13 cellular contexts compared by ENCODE assay signal in the genomic region with DNA sequence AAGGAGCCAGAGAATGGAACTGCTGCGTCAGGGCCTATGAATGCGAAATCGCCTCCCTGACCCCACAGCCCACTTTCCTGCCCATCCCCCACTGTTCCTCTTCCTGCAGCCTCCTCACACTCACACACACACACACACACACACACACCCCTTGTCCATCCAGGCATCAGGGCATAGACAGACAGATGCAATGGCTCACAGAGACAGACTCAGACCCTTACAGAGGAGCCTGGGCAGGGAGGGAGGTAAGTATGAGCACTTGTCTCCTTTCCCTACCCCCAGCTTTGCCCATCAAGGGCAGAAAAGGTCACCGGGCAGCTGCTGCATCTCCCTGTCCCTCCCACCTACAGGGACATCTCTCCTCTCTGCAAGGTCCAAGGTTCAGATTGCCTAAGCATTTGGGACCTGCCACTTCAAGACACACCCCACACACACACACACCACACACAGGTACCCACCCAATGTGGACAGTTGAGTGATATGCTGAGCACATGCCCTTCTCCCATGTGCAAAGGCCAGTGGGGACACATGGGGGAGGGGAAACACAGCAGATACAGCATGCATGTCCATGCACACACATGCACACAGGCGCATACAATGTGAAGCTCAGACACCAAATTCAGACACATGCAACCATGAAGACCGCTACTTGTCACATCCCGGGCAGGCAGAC. TPM values are rescaled to one million over a fixed set of nuclear protein-coding genes. Genes with fewer than 3 reads are reported as not detected.
DNase-seq lines count a peak whose midpoint lies in the region; TF ChIP-seq lines count a peak whose summit lies in the region.
"Had no signal": no experiment of that assay in that cellular context is flagged by ENCODE, and none has a peak within 500 bp of the region (broad histone marks: within the 10 kb centered on the region; RNA-seq: fewer than 3 reads in every experiment).

No MANE protein-coding gene starts in this region.

- no peak for TF ChIP-seq CTCF in glutamatergic neuron (IDR thresholded peaks at IDR 0.05; ENCODE audit: partially characterized antibody, unreplicated experiment)
- TF ChIP-seq CTCF in neural cell (IDR thresholded peaks at IDR 0.05; ENCODE audit: poor library complexity, severe bottlenecking): no peak

- H3K79me2 ChIP-seq in neural cell (replicated peaks; ENCODE audit: insufficient read depth, low read length): peaks cover 26% of the 10 kb centered on the region

- H3K9me3 Mint-ChIP-seq in CD4-positive, alpha-beta memory T cell: no peaks in the 10 kb centered on the region
- peaks cover 11% of the 10 kb centered on the region for H3K9me3 Mint-ChIP-seq in glutamatergic neuron (ENCODE audit: unreplicated experiment)

- no peaks in the 10 kb centered on the region for H3K9me3 ChIP-seq in CD4-positive, alpha-beta memory T cell (ENCODE audit: control insufficient read depth in 1 of 2, low read length in 2 of 2)
- H3K9me3 ChIP-seq in neural cell (ENCODE audit: low read length): no peaks in the 10 kb centered on the region
- H3K9me3 ChIP-seq: transverse colon had no signal

- POLR2A ChIA-PET in CD4-positive, alpha-beta memory T cell (lab: Charles Lee; ENCODE audit: partially characterized antibody): interaction anchor here (0.6 to 4.8 kb wide), 4 partner anchors 17 to 599 kb away, joined by 4 to 20 read pairs (median 6); a partner anchor contains a TSS

- H3K27me3 ChIP-seq in CD4-positive, alpha-beta memory T cell (ENCODE audit: insufficient read depth, low read length): peaks cover 11% of the 10 kb centered on the region
- H3K27me3 ChIP-seq in neural cell (ENCODE audit: insufficient read depth, low read depth, low read length): no peaks in the 10 kb centered on the region

- peaks cover 16 to 26% of the 10 kb centered on the region in 2 donors for H3K36me3 Mint-ChIP-seq in CD4-positive, alpha-beta memory T cell
- no peaks in the 10 kb centered on the region for H3K36me3 Mint-ChIP-seq in glutamatergic neuron (ENCODE audit: unreplicated experiment)

- no peaks in the 10 kb centered on the region for H3K9me2 ChIP-seq in neural cell (ENCODE audit: insufficient read depth, low read length)

- H3K36me3 ChIP-seq in CD4-positive, alpha-beta memory T cell (ENCODE audit: insufficient read depth, low read length): peaks cover 20% of the 10 kb centered on the region
- no peaks in the 10 kb centered on the region for H3K36me3 ChIP-seq in neural cell (ENCODE audit: insufficient read depth, low read length)
- H3K36me3 ChIP-seq: transverse colon had no signal

- peak overlapping the region in 4 of 8 donors; percentile 21 to 61 (median 46) for H3K4me3 Mint-ChIP-seq in CD4-positive, alpha-beta memory T cell
- peak overlapping the region; percentile 62 for H3K4me3 Mint-ChIP-seq in glutamatergic neuron (ENCODE audit: unreplicated experiment)

- no peak for TF ChIP-seq EP300 in neural cell (conservative IDR thresholded peaks at IDR 0.05; ENCODE audit: poor library complexity, severe bottlenecking)

- no peak for DNase-seq in CD4-positive, alpha-beta memory T cell
- peak; percentile 66 for DNase-seq in HuH-7.5 (ENCODE audit: low spot score)
- no peak for DNase-seq in glutamatergic neuron
- no peak for DNase-seq in stimulated activated CD8-positive, alpha-beta memory T cell treated with anti-CD3 and anti-CD28 coated beads, Interleukin-4, amount 100 ng/mL, for 48 hours
- DNase-seq in SHP77 treated with DMSO at 0.1 percent for 48 hours (lab: John Stamatoyannopoulos, UW): no peak
- DNase-seq in NCI-H1694 treated with DMSO at 0.1 percent for 48 hours (lab: John Stamatoyannopoulos, UW): no peak
- DNase-seq: DMS79; NCI-H187; NCI-H510A; stimulated activated CD4-positive, alpha-beta T cell treated with anti-CD3 and anti-CD28 coated beads, Interleukin-1b, Interleukin-23, amount 100 ng/mL, for 48 hours; SW 1271; transverse colon had no signal

- H3K4me3 ChIP-seq in CD4-positive, alpha-beta memory T cell (ENCODE audit: low read length in 2 of 2): no peak overlapping the region
- peak overlapping the region; percentile 49 for H3K4me3 ChIP-seq in neural cell (ENCODE audit: low read length)
- H3K4me3 ChIP-seq: transverse colon had no signal

- intact Hi-C loops in CD4-positive, alpha-beta memory T cell (cut with micrococcal nuclease): no loop called here

- peaks cover 11 to 30% (median 15%) of the 10 kb centered on the region in 4 donors for H3K4me1 Mint-ChIP-seq in CD4-positive, alpha-beta memory T cell
- peaks cover 26% of the 10 kb centered on the region for H3K4me1 Mint-ChIP-seq in glutamatergic neuron (ENCODE audit: low read depth, unreplicated experiment)

- no peaks in the 10 kb centered on the region for H3F3A ChIP-seq in neural cell (ENCODE audit: insufficient read depth, low read length, poor library complexity, severe bottlenecking)

- peak overlapping the region; percentile 41 to 95 (median 70) for H3K27ac Mint-ChIP-seq in CD4-positive, alpha-beta memory T cell
- peak overlapping the region; percentile 73 for H3K27ac Mint-ChIP-seq in glutamatergic neuron (ENCODE audit: unreplicated experiment)

- CTCF ChIA-PET in CD4-positive, alpha-beta memory T cell (lab: Charles Lee; ENCODE audit: partially characterized antibody): interaction anchor here (2.6 kb wide), 1 partner anchor 36 kb away, joined by 10 read pairs; no protein-coding TSS in a partner anchor

- H3K27me3 Mint-ChIP-seq in CD4-positive, alpha-beta memory T cell: peaks cover 11 to 12% of the 10 kb centered on the region in 2 donors
- peaks cover 26% of the 10 kb centered on the region for H3K27me3 Mint-ChIP-seq in glutamatergic neuron (ENCODE audit: unreplicated experiment)

- peak overlapping the region; percentile 46 for H3K4me2 ChIP-seq in neural cell (ENCODE audit: low read length)

- H2AFZ ChIP-seq in neural cell (ENCODE audit: low read depth, low read length): peak overlapping the region; percentile 24

- TF ChIP-seq RAD21 in neural cell (conservative IDR thresholded peaks at IDR 0.05): no peak

- H3K4me1 ChIP-seq in CD4-positive, alpha-beta memory T cell (ENCODE audit: insufficient read depth, low read length): peaks cover 8% of the 10 kb centered on the region

- no peak overlapping the region for H3K27ac ChIP-seq in CD4-positive, alpha-beta memory T cell (ENCODE audit: low read depth, low read length)
- peak overlapping the region; percentile 43 for H3K27ac ChIP-seq in neural cell (ENCODE audit: low read length)
- H3K27ac ChIP-seq: transverse colon had no signal

- peak overlapping the region; percentile 43 for H3K9ac ChIP-seq in neural cell (ENCODE audit: low read length)

- peaks cover 3% of the 10 kb centered on the region for H4K20me1 ChIP-seq in neural cell (ENCODE audit: insufficient read depth)

TF ChIP-seq in neural cell, 6 proteins besides CTCF, POLR2A, EP300 and RAD21:
- TF ChIP-seq MXI1 (conservative IDR thresholded peaks at IDR 0.05; ENCODE audit: poor library complexity, severe bottlenecking) (peak; percentile 60), EZH2 (IDR thresholded peaks at IDR 0.05; ENCODE audit: borderline replicate concordance, insufficient read depth, low read length, poor library complexity, severe bottlenecking) (no peak)

RNA-seq across cellular contexts. Expression of a gene that starts 2.0 kb away (rescaled TPM):
- under 1 TPM in 1 of 2 experiments, not detected in 1; 0.30 TPM for total RNA-seq in CD4-positive, alpha-beta memory T cell
- polyA plus RNA-seq in CD4-positive, alpha-beta memory T cell: not detected
- total RNA-seq in glutamatergic neuron (ENCODE audit: unreplicated experiment): 50.4 TPM
- polyA plus RNA-seq in neural cell: 68.0 and 99.8 TPM in 2 replicates
- polyA minus RNA-seq in neural cell: 279 and 325 TPM in 2 replicates

RNA-seq across cellular contexts. Expression of a gene that starts 18.9 kb away (rescaled TPM):
- 100 to 1,000 TPM; 440 to 463 TPM for total RNA-seq in CD4-positive, alpha-beta memory T cell
- 100 to 1,000 TPM; 177 to 208 TPM for polyA plus RNA-seq in CD4-positive, alpha-beta memory T cell
- 2.9 TPM for total RNA-seq in glutamatergic neuron (ENCODE audit: unreplicated experiment)
- 4.5 and 13.9 TPM in 2 replicates for polyA plus RNA-seq in neural cell
- polyA minus RNA-seq in neural cell: 2.9 and 4.4 TPM in 2 replicates

RNA-seq across cellular contexts. Expression of a gene that starts 34.8 kb away (rescaled TPM):
- 10 to 100 TPM; 10.7 to 11.3 TPM for total RNA-seq in CD4-positive, alpha-beta memory T cell
- under 1 TPM in 1 of 2 donors, not detected in 1; 0.38 TPM for polyA plus RNA-seq in CD4-positive, alpha-beta memory T cell
- total RNA-seq in glutamatergic neuron (ENCODE audit: unreplicated experiment): 5.5 TPM
- polyA plus RNA-seq in neural cell: 0.14 and 0.43 TPM in 2 replicates
- 0.58 TPM in 1 of 2 replicates, not detected in the other for polyA minus RNA-seq in neural cell

RNA-seq across cellular contexts. Expression of a gene that starts 53.3 kb away (rescaled TPM):
- total RNA-seq in CD4-positive, alpha-beta memory T cell: 100 to 1,000 TPM; 805 to 832 TPM
- 100 to 1,000 TPM in 1 of 2 donors, 10 to 100 TPM in 1; 48.3 to 158 TPM for polyA plus RNA-seq in CD4-positive, alpha-beta memory T cell
- 415 TPM for total RNA-seq in glutamatergic neuron (ENCODE audit: unreplicated experiment)
- 53.2 and 72.7 TPM in 2 replicates for polyA plus RNA-seq in neural cell
- polyA minus RNA-seq in neural cell: 120 and 150 TPM in 2 replicates

Comparison
In these comparisons a context has a peak if more than half of its experiments do, and no peak if none do; other contexts are left out.
1. RNA of a gene that starts 2.0 kb away (total RNA-seq): 50.4 TPM in glutamatergic neuron (single experiment); 0.30 TPM in CD4-positive, alpha-beta memory T cell; every median in the first group is over 10 times any median in the second.
2. RNA of a gene that starts 18.9 kb away (total RNA-seq): 440 to 463 TPM in CD4-positive, alpha-beta memory T cell; 2.9 TPM in glutamatergic neuron (single experiment); every median in the first group is over 100 times any median in the second.